ENCODE assay signal across 8 cellular contexts in the genomic region with DNA sequence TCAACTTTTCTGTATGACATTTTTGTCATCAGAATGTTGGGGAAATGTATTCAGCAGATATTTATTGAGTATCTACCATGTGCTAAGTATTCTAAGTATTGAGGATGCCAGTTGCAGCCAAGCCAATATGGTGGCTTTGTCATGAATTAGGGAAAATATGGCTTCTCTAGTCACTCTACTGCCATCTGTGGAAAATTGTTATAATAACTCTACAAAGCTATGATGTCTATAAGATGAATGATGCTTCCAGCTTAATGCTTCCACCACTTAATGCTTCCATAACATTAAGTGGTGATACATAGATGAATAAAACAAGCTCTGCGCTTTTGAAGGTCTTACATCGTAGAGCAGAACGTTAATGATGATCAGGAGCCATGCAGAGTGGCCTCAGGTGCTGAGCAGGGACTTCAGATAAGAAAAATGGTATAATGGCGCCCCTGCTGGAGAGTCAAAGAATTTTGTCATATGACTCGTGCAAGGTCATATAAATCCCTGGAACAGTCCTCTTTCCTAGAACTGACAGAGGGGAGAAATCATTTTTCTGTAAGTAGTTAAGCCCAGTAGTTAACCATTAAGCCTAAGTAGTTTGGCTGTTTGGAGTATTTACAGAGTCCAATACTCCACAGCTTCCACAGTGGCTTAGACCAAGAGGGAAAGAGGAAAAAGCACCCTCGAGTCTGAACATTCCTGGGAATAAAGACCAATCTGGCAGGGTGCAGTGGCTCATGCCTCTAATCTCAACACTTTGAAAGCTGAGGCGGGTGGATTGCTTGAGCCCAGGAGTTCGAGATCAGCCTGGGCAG. TPM values are rescaled to one million over a fixed set of nuclear protein-coding genes. Genes with fewer than 3 reads are reported as not detected.
A peak's percentile ranks its signal among the peaks of the same experiment; 100 is the strongest.
DNase-seq lines count a peak whose midpoint lies in the region; ATAC-seq and TF ChIP-seq lines count a peak whose summit lies in the region.

No MANE protein-coding gene starts in this region.

- CTCF ChIA-PET in WTC11 (lab: Charles Lee), result interaction anchor here (0.6 to 4.2 kb wide), 20 partner anchors 9 to 406 kb away, joined by 3 to 29 read pairs (median 4); partner anchors contain the start of genes BLMH and SSH2

- H3K4me3 ChIP-seq in left ventricle myocardium inferior (no peak overlapping the region), choroid plexus epithelial cell (ENCODE audit: low read depth, low read length) (no peak overlapping the region)

- no peaks in the 10 kb centered on the region for H3K9me3 ChIP-seq in left ventricle myocardium inferior (replicated peaks)

- POLR2A ChIA-PET in WTC11 (lab: Charles Lee), result no interaction called here
- POLR2A ChIA-PET in naive thymus-derived CD8-positive, alpha-beta T cell (lab: Charles Lee), result interaction anchor here (0.6 to 3.4 kb wide), 4 partner anchors 13 to 219 kb away, joined by 3 to 17 read pairs (median 6); partner anchors contain the start of gene BLMH

- TF ChIP-seq CTCF in left ventricle myocardium inferior (IDR thresholded peaks at IDR 0.05; ENCODE audit: borderline replicate concordance), result peak; percentile 59
- TF ChIP-seq CTCF in WTC11 (IDR thresholded peaks at IDR 0.05), result peak; percentile 70
- TF ChIP-seq CTCF in choroid plexus epithelial cell (conservative IDR thresholded peaks at IDR 0.05; ENCODE audit: low read depth, low read length), result peak; percentile 60

- intact Hi-C loops in left ventricle myocardium inferior (cut with micrococcal nuclease), result loop anchor here (10.0 kb wide), 1 partner anchor 232 kb away; no protein-coding TSS in a partner anchor
- intact Hi-C loops in cardiac septum (cut with DNase I), result no loop called here

- peaks cover 20% of the 10 kb centered on the region for H3K4me1 ChIP-seq in left ventricle myocardium inferior

- no peak overlapping the region for H3K4me3 Mint-ChIP-seq in WTC11
- no peak overlapping the region for H3K4me3 Mint-ChIP-seq in naive thymus-derived CD8-positive, alpha-beta T cell

- ATAC-seq in WTC11 (peak; percentile 46), HG02798 (IDR thresholded peaks at IDR 0.05; ENCODE audit: poor library complexity, unreplicated experiment) (no peak)
- ATAC-seq in naive thymus-derived CD8-positive, alpha-beta T cell, result peak; percentile 45 to 46

- H3K4me1 Mint-ChIP-seq in WTC11, result peaks cover 14% of the 10 kb centered on the region
- H3K4me1 Mint-ChIP-seq in naive thymus-derived CD8-positive, alpha-beta T cell, result peaks cover 16 to 35% (median 33%) of the 10 kb centered on the region in 4 donors

- H3K27me3 Mint-ChIP-seq in WTC11 (ENCODE audit: low read depth), result peaks cover 35% of the 10 kb centered on the region
- H3K27me3 Mint-ChIP-seq in naive thymus-derived CD8-positive, alpha-beta T cell, result no peaks in the 10 kb centered on the region

- no peak overlapping the region for H3K27ac Mint-ChIP-seq in WTC11
- peak overlapping the region in 1 of 10 donors; percentile 27 for H3K27ac Mint-ChIP-seq in naive thymus-derived CD8-positive, alpha-beta T cell

- peaks cover 10% of the 10 kb centered on the region for H3K9me3 Mint-ChIP-seq in WTC11
- peaks cover 0 to 3% (median 0%) of the 10 kb centered on the region in 9 donors for H3K9me3 Mint-ChIP-seq in naive thymus-derived CD8-positive, alpha-beta T cell

- no peaks in the 10 kb centered on the region for H3K36me3 Mint-ChIP-seq in WTC11
- H3K36me3 Mint-ChIP-seq in naive thymus-derived CD8-positive, alpha-beta T cell, result no peaks in the 10 kb centered on the region

- no peak overlapping the region for H3K27ac ChIP-seq in left ventricle myocardium inferior (replicated peaks)

- no peaks in the 10 kb centered on the region for H3K27me3 ChIP-seq in left ventricle myocardium inferior (ENCODE audit: low read depth)

- DNase-seq in left ventricle myocardium inferior (no peak), cardiac septum (ENCODE audit: low spot score) (no peak), NCI-H2171 (lab: John Stamatoyannopoulos, UW) (peak; percentile 47), WTC11 (ENCODE audit: low spot score) (peak; percentile 62), choroid plexus epithelial cell (ENCODE audit: low read depth) (peak; percentile 68), pons (ENCODE audit: low spot score) (no peak)
- DNase-seq in naive thymus-derived CD8-positive, alpha-beta T cell, result peak; percentile 39 to 82 (median 58)

- no peaks in the 10 kb centered on the region for H3K36me3 ChIP-seq in left ventricle myocardium inferior

TF ChIP-seq in WTC11, 78 proteins besides CTCF, POLR2A, EP300 and RAD21:
- TF ChIP-seq USF2 (CRISPR knock-in tag; IDR thresholded peaks at IDR 0.05) (0 out of 2 replicates have a peak, but pooled peaks have one; percentile 29), ZSCAN18 (CRISPR knock-in tag; IDR thresholded peaks at IDR 0.05) (peak; percentile 53; the same call in 1 of the 2 replicates), TEAD4 (CRISPR knock-in tag; IDR thresholded peaks at IDR 0.05) (no peak)

RNA-seq across cellular contexts. Expression of gene TMIGD1, which starts 2.7 kb away (rescaled TPM):
- total RNA-seq in left ventricle myocardium inferior (not detected), cardiac septum (not detected), WTC11 (2021) (not detected in 3 replicates)
- total RNA-seq in naive thymus-derived CD8-positive, alpha-beta T cell, result not detected
- polyA plus RNA-seq in naive thymus-derived CD8-positive, alpha-beta T cell, result not detected

RNA-seq across cellular contexts. Expression of gene CPD, which starts 42.2 kb away (rescaled TPM):
- 19.3 TPM for total RNA-seq in left ventricle myocardium inferior
- total RNA-seq in cardiac septum, result 20.7 TPM
- 36.1 to 43.0 TPM (median 40.1 TPM) in 3 replicates for total RNA-seq in WTC11 (2021)
- 10 to 100 TPM; 21.9 to 27.7 TPM for total RNA-seq in naive thymus-derived CD8-positive, alpha-beta T cell
- polyA plus RNA-seq in naive thymus-derived CD8-positive, alpha-beta T cell, result 10 to 100 TPM in 1 of 3 donors, 1 to 10 TPM in 2; 7.6 to 11.2 (median 8.1) TPM

RNA-seq across cellular contexts. Expression of gene BLMH, which starts 44.8 kb away (rescaled TPM):
- 14.9 TPM for total RNA-seq in left ventricle myocardium inferior
- 14.1 TPM for total RNA-seq in cardiac septum
- total RNA-seq in WTC11 (2021), result 63.9 to 67.3 TPM (median 65.3 TPM) in 3 replicates
- 10 to 100 TPM; 50.2 to 52.0 TPM for total RNA-seq in naive thymus-derived CD8-positive, alpha-beta T cell
- 10 to 100 TPM; 17.6 to 28.3 (median 25.4) TPM for polyA plus RNA-seq in naive thymus-derived CD8-positive, alpha-beta T cell

Comparison
In these comparisons a context has a peak if more than half of its experiments do, and no peak if none do; other contexts are left out.
1. DNase-seq: peak in NCI-H2171 (single experiment), WTC11 (single experiment), choroid plexus epithelial cell (single experiment) and naive thymus-derived CD8-positive, alpha-beta T cell (10 of 10); none in left ventricle myocardium inferior (single experiment), cardiac septum (single experiment) and pons (single experiment).
2. Peak in every context shown above with its lines, with median percentiles within 50 percentile points of each other: CTCF ChIP-seq.